Comparison of ENCODE assay signal across 32 cellular contexts in genomic region chr2:162925595-162925994, GRCh38.
DNase-seq lines count a peak whose midpoint lies in the region; ATAC-seq, FAIRE-seq and TF ChIP-seq lines count a peak whose summit lies in the region.
"Had no signal": no experiment of that assay in that cellular context is flagged by ENCODE, and none has a peak within 500 bp of the region (broad histone marks: within the 10 kb centered on the region; RNA-seq: fewer than 3 reads in every experiment).

No MANE protein-coding gene starts in this region.

- H4K20me1 ChIP-seq in smooth muscle cell (ENCODE audit: low read depth) = no peaks in the 10 kb centered on the region

- H3K27ac ChIP-seq in epithelial cell of prostate = peak overlapping the region; percentile 88
- peak overlapping the region; percentile 92 for H3K27ac ChIP-seq in smooth muscle cell (ENCODE audit: low read depth)
- H3K27ac ChIP-seq: ascending aorta, SK-N-MC, stomach, tibial artery had no signal

- no peaks in the 10 kb centered on the region for H3K9me3 ChIP-seq in smooth muscle cell (replicated peaks; ENCODE audit: low read depth)
- H3K9me3 ChIP-seq: ascending aorta, stomach, tibial artery had no signal

- no peak for TF ChIP-seq CTCF in smooth muscle cell (IDR thresholded peaks at IDR 0.05; ENCODE audit: borderline replicate concordance, insufficient read depth, poor library complexity, severe bottlenecking)

- CTCF ChIA-PET in activated CD8-positive, alpha-beta memory T cell treated with anti-CD3 and anti-CD28 coated beads, Interleukin-2, amount 10 ng/mL, durations not matched to agents 7 days and 5 days (lab: Charles Lee) = no interaction called here

- no peaks in the 10 kb centered on the region for H3K9me3 Mint-ChIP-seq in activated CD8-positive, alpha-beta memory T cell treated with anti-CD3 and anti-CD28 coated beads, Interleukin-2, amount 10 ng/mL, durations not matched to agents 7 days and 5 days (ENCODE audit: low read depth)
- H3K9me3 Mint-ChIP-seq: activated naive CD8-positive, alpha-beta T cell treated with anti-CD3 and anti-CD28 coated beads, Interleukin-2, amount 10 ng/mL, durations not matched to agents 7 days and 5 days; dendritic cell treated with granulocyte-macrophage colony-stimulating factor and Interleukin-4, amounts not matched to agents 40 ng/mL and 50 ng/mL, for 4 days had no signal

- H3K4me3 Mint-ChIP-seq in activated CD8-positive, alpha-beta memory T cell treated with anti-CD3 and anti-CD28 coated beads, Interleukin-2, amount 10 ng/mL, durations not matched to agents 7 days and 5 days = no peak overlapping the region
- H3K4me3 Mint-ChIP-seq: activated CD8-positive, alpha-beta T cell treated with anti-CD3 and anti-CD28 coated beads, Interleukin-2, amount 10 ng/mL, durations not matched to agents 7 days and 5 days; activated naive CD8-positive, alpha-beta T cell treated with anti-CD3 and anti-CD28 coated beads, Interleukin-2, amount 10 ng/mL, durations not matched to agents 7 days and 5 days; CD4-positive, alpha-beta T cell; dendritic cell treated with granulocyte-macrophage colony-stimulating factor and Interleukin-4, amounts not matched to agents 40 ng/mL and 50 ng/mL, for 4 days; natural killer cell; T-helper 17 cell had no signal

- H3K36me3 ChIP-seq in smooth muscle cell (ENCODE audit: low read depth) = no peaks in the 10 kb centered on the region
- H3K36me3 ChIP-seq: ascending aorta, stomach, tibial artery had no signal

- H3K4me2 ChIP-seq in smooth muscle cell = no peak overlapping the region

- no peak for ATAC-seq in activated CD8-positive, alpha-beta memory T cell treated with anti-CD3 and anti-CD28 coated beads, Interleukin-2, amount 10 ng/mL, durations not matched to agents 7 days and 5 days
- ATAC-seq: activated CD8-positive, alpha-beta T cell treated with anti-CD3 and anti-CD28 coated beads, Interleukin-2, amount 10 ng/mL, durations not matched to agents 7 days and 5 days; HepG2; natural killer cell; T-helper 17 cell had no signal

- H3K4me1 ChIP-seq in smooth muscle cell (ENCODE audit: low read depth) = no peaks in the 10 kb centered on the region
- H3K4me1 ChIP-seq: ascending aorta, stomach, tibial artery had no signal

- H3K9ac ChIP-seq in smooth muscle cell (ENCODE audit: low read depth) = peak overlapping the region; percentile 22

- H3K4me1 Mint-ChIP-seq in activated CD8-positive, alpha-beta memory T cell treated with anti-CD3 and anti-CD28 coated beads, Interleukin-2, amount 10 ng/mL, durations not matched to agents 7 days and 5 days = no peaks in the 10 kb centered on the region
- H3K4me1 Mint-ChIP-seq: activated naive CD8-positive, alpha-beta T cell treated with anti-CD3 and anti-CD28 coated beads, Interleukin-2, amount 10 ng/mL, durations not matched to agents 7 days and 5 days; natural killer cell; T-helper 17 cell had no signal

- H3K27me3 Mint-ChIP-seq in activated CD8-positive, alpha-beta memory T cell treated with anti-CD3 and anti-CD28 coated beads, Interleukin-2, amount 10 ng/mL, durations not matched to agents 7 days and 5 days = no peaks in the 10 kb centered on the region
- H3K27me3 Mint-ChIP-seq: activated naive CD8-positive, alpha-beta T cell treated with anti-CD3 and anti-CD28 coated beads, Interleukin-2, amount 10 ng/mL, durations not matched to agents 7 days and 5 days; CD4-positive, alpha-beta T cell; dendritic cell treated with granulocyte-macrophage colony-stimulating factor and Interleukin-4, amounts not matched to agents 40 ng/mL and 50 ng/mL, for 4 days; T-helper 17 cell had no signal

- no peak overlapping the region for H3K4me3 ChIP-seq in smooth muscle cell
- H3K4me3 ChIP-seq: ascending aorta, SK-N-MC, stomach, tibial artery had no signal

- no peaks in the 10 kb centered on the region for H3K36me3 Mint-ChIP-seq in activated CD8-positive, alpha-beta memory T cell treated with anti-CD3 and anti-CD28 coated beads, Interleukin-2, amount 10 ng/mL, durations not matched to agents 7 days and 5 days
- H3K36me3 Mint-ChIP-seq: activated naive CD8-positive, alpha-beta T cell treated with anti-CD3 and anti-CD28 coated beads, Interleukin-2, amount 10 ng/mL, durations not matched to agents 7 days and 5 days; natural killer cell had no signal

- H3K27ac Mint-ChIP-seq in activated CD8-positive, alpha-beta memory T cell treated with anti-CD3 and anti-CD28 coated beads, Interleukin-2, amount 10 ng/mL, durations not matched to agents 7 days and 5 days = no peak overlapping the region
- H3K27ac Mint-ChIP-seq: activated CD8-positive, alpha-beta T cell treated with anti-CD3 and anti-CD28 coated beads, Interleukin-2, amount 10 ng/mL, durations not matched to agents 7 days and 5 days; activated naive CD8-positive, alpha-beta T cell treated with anti-CD3 and anti-CD28 coated beads, Interleukin-2, amount 10 ng/mL, durations not matched to agents 7 days and 5 days; CD4-positive, alpha-beta T cell; dendritic cell treated with granulocyte-macrophage colony-stimulating factor and Interleukin-4, amounts not matched to agents 40 ng/mL and 50 ng/mL, for 4 days; natural killer cell; T-helper 17 cell had no signal

- DNase-seq in NOMO-1 treated with DMSO at 0.1 percent for 48 hours (lab: John Stamatoyannopoulos, UW; ENCODE audit: unreplicated experiment) (peak; percentile 6), NOMO-1 treated with dmso at 0.1 percent for 144 hours (lab: John Stamatoyannopoulos, UW; ENCODE audit: unreplicated experiment) (no peak), MV-4-11 (lab: John Stamatoyannopoulos, UW) (peak; percentile 43), epithelial cell of prostate (ENCODE audit: low read depth, low spot score) (no peak), smooth muscle cell (lab: John Stamatoyannopoulos, UW; ENCODE audit: unreplicated experiment) (no peak), GM12891 (ENCODE audit: insufficient read length, low spot score) (no peak), NCI-H146 treated with DMSO at 0.1 percent for 48 hours (lab: John Stamatoyannopoulos, UW; ENCODE audit: unreplicated experiment) (no peak)
- no peak for DNase-seq in activated CD8-positive, alpha-beta memory T cell treated with anti-CD3 and anti-CD28 coated beads, Interleukin-2, amount 10 ng/mL, durations not matched to agents 7 days and 5 days
- DNase-seq: activated CD4-positive, CD25-positive, alpha-beta regulatory T cell treated with anti-CD3 and anti-CD28 coated beads, Interleukin-2, amount 50 U/mL, for 72 hours; activated CD8-positive, alpha-beta T cell treated with anti-CD3 and anti-CD28 coated beads, Interleukin-2, amount 10 ng/mL, durations not matched to agents 7 days and 5 days; activated effector memory CD4-positive, alpha-beta T cell treated with anti-CD3 and anti-CD28 coated beads, Interleukin-2, amount 50 U/mL, for 16 hours; activated naive CD8-positive, alpha-beta T cell treated with anti-CD3 and anti-CD28 coated beads, Interleukin-2, amount 10 ng/mL, durations not matched to agents 7 days and 5 days; activated T-cell treated with anti-CD3 and anti-CD28 coated beads for 4 hours; AML-193; CD4-positive, alpha-beta T cell; central memory CD4-positive, alpha-beta T cell; Kasumi-1; natural killer cell; NCI-H1092; NCI-H1930; NCI-H2227 treated with DMSO at 0.1 percent for 48 hours; stomach; T-helper 17 cell; tibial artery had no signal

- no peak for FAIRE-seq in GM12891 (lab: Jason Lieb, UNC)
- FAIRE-seq: D721Med, endometrium, GM12892, GM19239, HepG2 had no signal

- H3K79me2 ChIP-seq in smooth muscle cell (ENCODE audit: low read depth) = no peaks in the 10 kb centered on the region

- H2AFZ ChIP-seq in smooth muscle cell (ENCODE audit: low read depth) = no peak overlapping the region

- no peak for TF ChIP-seq POLR2A in GM12891 (IDR thresholded peaks at IDR 0.05; ENCODE audit: low read depth, low read length)

- no peaks in the 10 kb centered on the region for H3F3A ChIP-seq in smooth muscle cell (ENCODE audit: low read depth)

- H3K27me3 ChIP-seq in smooth muscle cell (ENCODE audit: low read depth) = peaks cover 3% of the 10 kb centered on the region
- H3K27me3 ChIP-seq: ascending aorta, stomach, tibial artery had no signal

TF ChIP-seq in GM12891, 5 proteins besides CTCF, POLR2A, EP300 and RAD21:
- TF ChIP-seq POLR2AphosphoS5 (IDR thresholded peaks at IDR 0.05; ENCODE audit: low read depth, low read length) = no peak
- no peak for TF ChIP-seq POU2F2 (IDR thresholded peaks at IDR 0.05; ENCODE audit: low read depth, low read length)
- no peak for TF ChIP-seq TAF1 (IDR thresholded peaks at IDR 0.05; ENCODE audit: low read depth, low read length)
- no peak for TF ChIP-seq PAX5 (IDR thresholded peaks at IDR 0.05; ENCODE audit: insufficient read depth, low read length, severe bottlenecking)
- no peak for TF ChIP-seq SPI1 (IDR thresholded peaks at IDR 0.05; ENCODE audit: low read depth, low read length)

Comparison
In these comparisons a context has a peak if more than half of its experiments do, and no peak if none do; other contexts are left out.
1. DNase-seq: peak in NOMO-1 treated with DMSO at 0.1 percent for 48 hours (single experiment) and MV-4-11 (single experiment); none in NOMO-1 treated with dmso at 0.1 percent for 144 hours (single experiment), epithelial cell of prostate (single experiment), smooth muscle cell (single experiment), GM12891 (single experiment), activated CD8-positive, alpha-beta memory T cell treated with anti-CD3 and anti-CD28 coated beads, Interleukin-2, amount 10 ng/mL, durations not matched to agents 7 days and 5 days (single experiment) and NCI-H146 treated with DMSO at 0.1 percent for 48 hours (single experiment).